14 cellular contexts compared by ENCODE assay signal in genomic region chr10:58796834-58797233, GRCh38.
"Had no signal": no experiment of that assay in that cellular context is flagged by ENCODE, and none has a peak within 500 bp of the region (broad histone marks: within the 10 kb centered on the region; RNA-seq: fewer than 3 reads in every experiment).

No MANE protein-coding gene starts in this region.

- H3K27ac Mint-ChIP-seq: activated CD8-positive, alpha-beta T cell treated with anti-CD3 and anti-CD28 coated beads for 36 hours; activated naive CD8-positive, alpha-beta T cell treated with anti-CD3 and anti-CD28 coated beads, Interleukin-2, amount 10 ng/mL, durations not matched to agents 7 days and 5 days; activated T-cell treated with anti-CD3 and anti-CD28 coated beads, Interleukin-2, amount 50 U/mL, for 72 hours; nephron progenitor cell had no signal

- ATAC-seq: activated CD8-positive, alpha-beta T cell treated with anti-CD3 and anti-CD28 coated beads for 36 hours; activated T-cell treated with anti-CD3 and anti-CD28 coated beads, Interleukin-2, amount 50 U/mL, for 72 hours; left cardiac atrium had no signal

- H3K4me3 ChIP-seq: coronary artery, skin epidermis, tibial artery had no signal

- H3K4me3 Mint-ChIP-seq: activated CD8-positive, alpha-beta T cell treated with anti-CD3 and anti-CD28 coated beads for 36 hours; activated naive CD8-positive, alpha-beta T cell treated with anti-CD3 and anti-CD28 coated beads, Interleukin-2, amount 10 ng/mL, durations not matched to agents 7 days and 5 days; activated T-cell treated with anti-CD3 and anti-CD28 coated beads, Interleukin-2, amount 50 U/mL, for 72 hours; nephron progenitor cell had no signal

- H3K9me3 Mint-ChIP-seq: activated CD8-positive, alpha-beta T cell treated with anti-CD3 and anti-CD28 coated beads for 36 hours; activated naive CD8-positive, alpha-beta T cell treated with anti-CD3 and anti-CD28 coated beads, Interleukin-2, amount 10 ng/mL, durations not matched to agents 7 days and 5 days; activated T-cell treated with anti-CD3 and anti-CD28 coated beads, Interleukin-2, amount 50 U/mL, for 72 hours had no signal

- H3K9me3 ChIP-seq: tibial artery had no signal

- H3K9ac ChIP-seq: parathyroid adenoma had no signal

- H2AFZ ChIP-seq: parathyroid adenoma had no signal

- H3K4me1 Mint-ChIP-seq: activated naive CD8-positive, alpha-beta T cell treated with anti-CD3 and anti-CD28 coated beads, Interleukin-2, amount 10 ng/mL, durations not matched to agents 7 days and 5 days had no signal

- H3K36me3 Mint-ChIP-seq: activated naive CD8-positive, alpha-beta T cell treated with anti-CD3 and anti-CD28 coated beads, Interleukin-2, amount 10 ng/mL, durations not matched to agents 7 days and 5 days had no signal

- H3K27me3 Mint-ChIP-seq: activated CD8-positive, alpha-beta T cell treated with anti-CD3 and anti-CD28 coated beads for 36 hours had no signal

- DNase-seq: activated CD4-positive, alpha-beta T cell treated with anti-CD3 and anti-CD28 coated beads for 4 hours; activated CD8-positive, alpha-beta memory T cell treated with anti-CD3 and anti-CD28 coated beads, Interleukin-2, amount 50 U/mL, for 4 hours; activated CD8-positive, alpha-beta T cell treated with anti-CD3 and anti-CD28 coated beads for 36 hours; activated gamma-delta T cell treated with Interleukin-2 at 50 U/mL for 16 hours; activated naive CD8-positive, alpha-beta T cell treated with anti-CD3 and anti-CD28 coated beads, Interleukin-2, amount 10 ng/mL, durations not matched to agents 7 days and 5 days; activated T-cell treated with anti-CD3 and anti-CD28 coated beads, Interleukin-2, amount 50 U/mL, for 72 hours; effector CD8-positive, alpha-beta T cell; left cardiac atrium; stimulated activated CD4-positive, alpha-beta T cell treated with anti-CD3 and anti-CD28 coated beads, Interleukin-4, amount 100 ng/mL, for 4 hours; tibial artery had no signal

- H3K4me1 ChIP-seq: parathyroid adenoma had no signal

- H3K27me3 ChIP-seq: tibial artery had no signal

- H3K27ac ChIP-seq: coronary artery, parathyroid adenoma, skin epidermis, tibial artery had no signal
